Comparison of ENCODE assay signal across 32 cellular contexts in genomic region chr2:218431878-218432277, GRCh38. TPM values are rescaled to one million over a fixed set of nuclear protein-coding genes. Genes with fewer than 3 reads are reported as not detected.
"Had no signal": no experiment of that assay in that cellular context is flagged by ENCODE, and none has a peak within 500 bp of the region (broad histone marks: within the 10 kb centered on the region; RNA-seq: fewer than 3 reads in every experiment).

No MANE protein-coding gene starts in this region.

- H3K36me3 Mint-ChIP-seq: activated CD8-positive, alpha-beta memory T cell treated with anti-CD3 and anti-CD28 coated beads, Interleukin-2, amount 10 ng/mL, durations not matched to agents 7 days and 5 days; activated naive CD8-positive, alpha-beta T cell treated with anti-CD3 and anti-CD28 coated beads for 36 hours; mesothelial cell of epicardium; naive B cell had no signal

- DNase-seq: activated B cell treated with CpG ODN at 0.5 μM for 24 hours; activated CD8-positive, alpha-beta memory T cell treated with anti-CD3 and anti-CD28 coated beads, Interleukin-2, amount 10 ng/mL, durations not matched to agents 7 days and 5 days; activated CD8-positive, alpha-beta T cell treated with anti-CD3 and anti-CD28 coated beads, Interleukin-2, amount 10 ng/mL, durations not matched to agents 7 days and 5 days; activated naive CD4-positive, alpha-beta T cell treated with anti-CD3 and anti-CD28 coated beads for 36 hours; activated naive CD8-positive, alpha-beta T cell treated with anti-CD3 and anti-CD28 coated beads for 36 hours; activated T-cell treated with anti-CD3 and anti-CD28 coated beads, Interleukin-2, amount 50 U/mL, for 48 hours; amniotic stem cell; central memory CD4-positive, alpha-beta T cell; dermis blood vessel endothelial cell; effector CD4-positive, alpha-beta T cell; esophagus squamous epithelium; foreskin melanocyte; left ventricle myocardium superior; mammary epithelial cell; naive B cell; nephron progenitor cell; right cardiac atrium; stimulated activated CD4-positive, alpha-beta T cell treated with anti-CD3 and anti-CD28 coated beads, Interleukin-12 subunit alpha, Interleukin-12 subunit beta, amount 100 ng/mL, for 4 hours; stimulated activated CD4-positive, alpha-beta T cell treated with anti-CD3 and anti-CD28 coated beads, Interleukin-4, amount 100 ng/mL, for 1 hour; T-helper 1 cell; trophoblast cell had no signal

- H3K27me3 Mint-ChIP-seq: activated B cell treated with CpG ODN at 0.5 μM for 24 hours; activated naive CD8-positive, alpha-beta T cell treated with anti-CD3 and anti-CD28 coated beads for 36 hours; stimulated activated naive CD8-positive, alpha-beta T cell treated with anti-CD3 and anti-CD28 coated beads, Interleukin-15, Interleukin-2, amounts not matched to agents 100 ng/mL and 50 ng/mL, for 24 hours had no signal

- H3K27me3 ChIP-seq: esophagus squamous epithelium, pancreas, vagina had no signal

- ATAC-seq: activated CD8-positive, alpha-beta memory T cell treated with anti-CD3 and anti-CD28 coated beads, Interleukin-2, amount 10 ng/mL, durations not matched to agents 7 days and 5 days; activated CD8-positive, alpha-beta T cell treated with anti-CD3 and anti-CD28 coated beads, Interleukin-2, amount 10 ng/mL, durations not matched to agents 7 days and 5 days; left ventricle myocardium superior; pancreas; right cardiac atrium had no signal

- H3K36me3 ChIP-seq: esophagus squamous epithelium, pancreas, thoracic aorta, vagina had no signal

- H3K4me3 ChIP-seq: esophagus squamous epithelium, pancreas, thoracic aorta, vagina had no signal

- H3K9me3 ChIP-seq: esophagus squamous epithelium, pancreas, thoracic aorta, vagina had no signal

- H3K4me1 ChIP-seq: esophagus squamous epithelium, pancreas, vagina had no signal

- H3K4me3 Mint-ChIP-seq: activated B cell treated with CpG ODN at 0.5 μM for 24 hours; activated CD8-positive, alpha-beta memory T cell treated with anti-CD3 and anti-CD28 coated beads, Interleukin-2, amount 10 ng/mL, durations not matched to agents 7 days and 5 days; activated CD8-positive, alpha-beta T cell treated with anti-CD3 and anti-CD28 coated beads, Interleukin-2, amount 10 ng/mL, durations not matched to agents 7 days and 5 days; activated naive CD4-positive, alpha-beta T cell treated with anti-CD3 and anti-CD28 coated beads for 36 hours; activated naive CD8-positive, alpha-beta T cell treated with anti-CD3 and anti-CD28 coated beads for 36 hours; mesothelial cell of epicardium; naive B cell; nephron progenitor cell; stimulated activated naive CD8-positive, alpha-beta T cell treated with anti-CD3 and anti-CD28 coated beads, Interleukin-15, Interleukin-2, amounts not matched to agents 100 ng/mL and 50 ng/mL, for 24 hours; T-helper 2 cell treated with Interferon-gamma antibody and Interleukin-4, amounts not matched to agents 5 μg/mL and 100 μg/mL, for 36 hours had no signal

- H3K27ac Mint-ChIP-seq: activated B cell treated with CpG ODN at 0.5 μM for 24 hours; activated CD8-positive, alpha-beta memory T cell treated with anti-CD3 and anti-CD28 coated beads, Interleukin-2, amount 10 ng/mL, durations not matched to agents 7 days and 5 days; activated CD8-positive, alpha-beta T cell treated with anti-CD3 and anti-CD28 coated beads, Interleukin-2, amount 10 ng/mL, durations not matched to agents 7 days and 5 days; activated naive CD4-positive, alpha-beta T cell treated with anti-CD3 and anti-CD28 coated beads for 36 hours; activated naive CD8-positive, alpha-beta T cell treated with anti-CD3 and anti-CD28 coated beads for 36 hours; mesothelial cell of epicardium; naive B cell; nephron progenitor cell; stimulated activated naive CD8-positive, alpha-beta T cell treated with anti-CD3 and anti-CD28 coated beads, Interleukin-15, Interleukin-2, amounts not matched to agents 100 ng/mL and 50 ng/mL, for 24 hours had no signal

- H3K4me1 Mint-ChIP-seq: activated B cell treated with CpG ODN at 0.5 μM for 24 hours; activated naive CD8-positive, alpha-beta T cell treated with anti-CD3 and anti-CD28 coated beads for 36 hours; mesothelial cell of epicardium had no signal

- H3K9me3 Mint-ChIP-seq: activated B cell treated with CpG ODN at 0.5 μM for 24 hours; activated naive CD4-positive, alpha-beta T cell treated with anti-CD3 and anti-CD28 coated beads for 36 hours; activated naive CD8-positive, alpha-beta T cell treated with anti-CD3 and anti-CD28 coated beads for 36 hours; mesothelial cell of epicardium; naive B cell; nephron progenitor cell; stimulated activated naive CD8-positive, alpha-beta T cell treated with anti-CD3 and anti-CD28 coated beads, Interleukin-15, Interleukin-2, amounts not matched to agents 100 ng/mL and 50 ng/mL, for 24 hours; T-helper 2 cell treated with Interferon-gamma antibody and Interleukin-4, amounts not matched to agents 5 μg/mL and 100 μg/mL, for 36 hours had no signal

- H3K27ac ChIP-seq: epithelial cell of prostate, esophagus squamous epithelium, pancreas, thoracic aorta, vagina had no signal

RNA-seq across cellular contexts. Expression of gene VIL1, which starts 13.0 kb away (rescaled TPM):
- total RNA-seq: activated CD8-positive, alpha-beta T cell treated with anti-CD3 and anti-CD28 coated beads, Interleukin-2, amount 10 ng/mL, durations not matched to agents 7 days and 5 days; activated naive CD4-positive, alpha-beta T cell treated with anti-CD3 and anti-CD28 coated beads for 36 hours; activated naive CD8-positive, alpha-beta T cell treated with anti-CD3 and anti-CD28 coated beads for 36 hours; dermis blood vessel endothelial cell; esophagus squamous epithelium; glomerular endothelial cell; left ventricle myocardium superior; mammary epithelial cell; pulmonary artery endothelial cell; right cardiac atrium; skeletal muscle tissue; subcutaneous adipose tissue; vagina had no signal

RNA-seq across cellular contexts. Expression of gene SLC11A1, which starts 49.8 kb away (rescaled TPM):
- total RNA-seq: activated naive CD4-positive, alpha-beta T cell treated with anti-CD3 and anti-CD28 coated beads for 36 hours; glomerular endothelial cell; pulmonary artery endothelial cell had no signal
